Comparison of ENCODE assay signal across 32 cellular contexts in genomic region chr1:24344090-24344742, GRCh38. TPM values are rescaled to one million over a fixed set of nuclear protein-coding genes. Genes with fewer than 3 reads are reported as not detected.
A peak's percentile ranks its signal among the peaks of the same experiment; 100 is the strongest.
DNase-seq lines count a peak whose midpoint lies in the region; ATAC-seq and TF ChIP-seq lines count a peak whose summit lies in the region.
"Had no signal": no experiment of that assay in that cellular context is flagged by ENCODE, and none has a peak within 500 bp of the region (broad histone marks: within the 10 kb centered on the region; RNA-seq: fewer than 3 reads in every experiment).

No MANE protein-coding gene starts in this region.

- no peaks in the 10 kb centered on the region for H3K79me2 ChIP-seq in HCT116 (ENCODE audit: insufficient read depth, low read length)

- DNase-seq in HCT116 (ENCODE audit: low read depth, low spot score) = no peak
- peak; percentile 11 for DNase-seq in RKO (ENCODE audit: low spot score)
- no peak for DNase-seq in foreskin keratinocyte
- DNase-seq in stimulated activated naive B cell treated with anti-CD40 and anti-IgM and Interleukin-4, amounts not matched to agents 10 μg/mL and 1 μg/mL and 100 μg/mL, for 72 hours = no peak
- no peak for DNase-seq in testis
- no peak for DNase-seq in omental fat pad (ENCODE audit: low spot score)
- DNase-seq in activated CD8-positive, alpha-beta memory T cell treated with anti-CD3 and anti-CD28 coated beads for 24 hours = no peak
- DNase-seq: activated CD4-positive, alpha-beta T cell treated with anti-CD3 and anti-CD28 coated beads for 36 hours; activated CD8-positive, alpha-beta T cell treated with anti-CD3 and anti-CD28 coated beads for 36 hours; activated effector memory CD4-positive, alpha-beta T cell treated with Interleukin-2 at 50 U/mL for 16 hours; activated naive CD8-positive, alpha-beta T cell treated with anti-CD3 and anti-CD28 coated beads for 36 hours; activated T-cell treated with anti-CD3 and anti-CD28 coated beads for 4 hours; colonic mucosa; DMS53; effector CD4-positive, alpha-beta T cell; GDM1; immature natural killer cell; KBM-7; left colon; NCI-H1930; NCI-H2227 treated with DMSO at 0.1 percent for 48 hours; ovary; PC-3; retina; SHP77 treated with DMSO at 0.1 percent for 48 hours; stimulated activated CD4-positive, alpha-beta T cell treated with anti-CD3 and anti-CD28 coated beads, Interleukin-1b, Interleukin-23, amount 100 ng/mL, for 48 hours had no signal

- no peak for TF ChIP-seq CTCF in HCT116 (IDR thresholded peaks at IDR 0.05 in 2 of 3, conservative IDR thresholded peaks at IDR 0.05 in 1 of 3; ENCODE audit: borderline replicate concordance in 1 of 3, insufficient read depth in 1 of 3, low read depth in 2 of 3, low read length in 2 of 3)
- TF ChIP-seq CTCF in foreskin keratinocyte (conservative IDR thresholded peaks at IDR 0.05) = peak; percentile 7
- no peak for TF ChIP-seq CTCF in testis (IDR thresholded peaks at IDR 0.05)
- no peak for TF ChIP-seq CTCF in omental fat pad (IDR thresholded peaks at IDR 0.05)

- ATAC-seq in HCT116 = 0 out of 2 replicates have a peak, but pooled peaks have one; percentile 28
- no peak for ATAC-seq in foreskin keratinocyte
- ATAC-seq in stimulated activated naive B cell treated with anti-CD40 and anti-IgM and Interleukin-4, amounts not matched to agents 10 μg/mL and 1 μg/mL and 100 μg/mL, for 72 hours (replicated peaks) = peak; percentile 23 to 38
- no peak for ATAC-seq in omental fat pad (ENCODE audit: low FRiP score)
- ATAC-seq: activated CD4-positive, alpha-beta T cell treated with anti-CD3 and anti-CD28 coated beads for 36 hours; activated CD8-positive, alpha-beta T cell treated with anti-CD3 and anti-CD28 coated beads for 36 hours; PC-3 had no signal

- 74 to 91% methylated on average over 6 to 7 of the region's 8 CpGs for WGBS in testis, 2 donors

- intact Hi-C loops in HCT116 (cut with micrococcal nuclease) (no loop called here), testis (cut with DNase I; ENCODE audit: low total_unique reads) (no loop called here)

- H3K9me2 ChIP-seq in HCT116 (ENCODE audit: insufficient read depth) = no peaks in the 10 kb centered on the region

- no peak overlapping the region for H3K4me3 ChIP-seq in HCT116 (replicated peaks in 1 of 2; ENCODE audit: low read depth in 1 of 2, low read length in 2 of 2)
- H3K4me3 ChIP-seq in testis = no peak overlapping the region
- H3K4me3 ChIP-seq: ascending aorta; BLaER1 treated with 17β-estradiol and CSF1 and Interleukin-3, amounts not matched to agents 10 nM and 100 nM; colonic mucosa; ovary; tibial nerve had no signal

- H3K4me1 Mint-ChIP-seq in stimulated activated naive B cell treated with anti-CD40 and anti-IgM and Interleukin-4, amounts not matched to agents 10 μg/mL and 1 μg/mL and 100 μg/mL, for 72 hours = peaks cover 0 to 2% of the 10 kb centered on the region in 2 donors
- H3K4me1 Mint-ChIP-seq: activated naive CD8-positive, alpha-beta T cell treated with anti-CD3 and anti-CD28 coated beads for 36 hours; immature natural killer cell had no signal

- no peaks in the 10 kb centered on the region for H3K36me3 Mint-ChIP-seq in stimulated activated naive B cell treated with anti-CD40 and anti-IgM and Interleukin-4, amounts not matched to agents 10 μg/mL and 1 μg/mL and 100 μg/mL, for 72 hours
- H3K36me3 Mint-ChIP-seq: activated naive CD8-positive, alpha-beta T cell treated with anti-CD3 and anti-CD28 coated beads for 36 hours; immature natural killer cell; natural killer cell treated with Interleukin-12 subunit alpha and Interleukin-12 subunit beta and Interleukin-15 and Interleukin-18, amount 100 ng/mL, for 72 hours had no signal

- POLR2A ChIA-PET in HCT116 (lab: Charles Lee) = no interaction called here

- H3K27ac ChIP-seq in HCT116 (ENCODE audit: low read depth, low read length) = no peak overlapping the region
- no peak overlapping the region for H3K27ac ChIP-seq in foreskin keratinocyte
- H3K27ac ChIP-seq in testis = no peak overlapping the region
- H3K27ac ChIP-seq: ascending aorta; BLaER1 treated with 17β-estradiol and CSF1 and Interleukin-3, amounts not matched to agents 10 nM and 100 nM; colonic mucosa; ovary; tibial nerve had no signal

- H3K9me3 Mint-ChIP-seq in stimulated activated naive B cell treated with anti-CD40 and anti-IgM and Interleukin-4, amounts not matched to agents 10 μg/mL and 1 μg/mL and 100 μg/mL, for 72 hours = no peaks in the 10 kb centered on the region
- H3K9me3 Mint-ChIP-seq: activated CD8-positive, alpha-beta T cell treated with anti-CD3 and anti-CD28 coated beads for 36 hours; activated naive CD8-positive, alpha-beta T cell treated with anti-CD3 and anti-CD28 coated beads for 36 hours; natural killer cell treated with Interleukin-12 subunit alpha and Interleukin-12 subunit beta and Interleukin-15 and Interleukin-18, amount 100 ng/mL, for 72 hours; T-helper 2 cell treated with Interferon-gamma antibody and Interleukin-4, amounts not matched to agents 5 μg/mL and 100 μg/mL, for 36 hours had no signal

- CTCF ChIA-PET in HCT116 (lab: Charles Lee) = no interaction called here

- H3K27ac Mint-ChIP-seq in stimulated activated naive B cell treated with anti-CD40 and anti-IgM and Interleukin-4, amounts not matched to agents 10 μg/mL and 1 μg/mL and 100 μg/mL, for 72 hours = no peak overlapping the region
- H3K27ac Mint-ChIP-seq: activated CD4-positive, alpha-beta T cell treated with anti-CD3 and anti-CD28 coated beads for 36 hours; activated CD8-positive, alpha-beta T cell treated with anti-CD3 and anti-CD28 coated beads for 36 hours; activated naive CD8-positive, alpha-beta T cell treated with anti-CD3 and anti-CD28 coated beads for 36 hours; immature natural killer cell; natural killer cell treated with Interleukin-12 subunit alpha and Interleukin-12 subunit beta and Interleukin-15 and Interleukin-18, amount 100 ng/mL, for 72 hours; T-helper 2 cell treated with Interferon-gamma antibody and Interleukin-4, amounts not matched to agents 5 μg/mL and 100 μg/mL, for 36 hours had no signal

- no peak overlapping the region for H3K4me2 ChIP-seq in HCT116 (ENCODE audit: low read length)
- H3K4me2 ChIP-seq: BLaER1 treated with 17β-estradiol and CSF1 and Interleukin-3, amounts not matched to agents 10 nM and 100 nM had no signal

- H3K27me3 ChIP-seq in HCT116 (ENCODE audit: insufficient read depth, low read length) (peaks cover 12% of the 10 kb centered on the region; the same call in 1 of the 2 replicates), foreskin keratinocyte (no peaks in the 10 kb centered on the region), testis (no peaks in the 10 kb centered on the region)
- H3K27me3 ChIP-seq: ascending aorta; BLaER1 treated with 17β-estradiol and CSF1 and Interleukin-3, amounts not matched to agents 10 nM and 100 nM; colonic mucosa; ovary; tibial nerve had no signal

- RAD21 ChIA-PET in HCT116 (lab: Charles Lee; ENCODE audit: low non-redundant PET in 1 of 2, low total read pairs in 2 of 2, uncharacterized antibody in 2 of 2, unreplicated experiment in 2 of 2) = no interaction called here

- H3K36me3 ChIP-seq in HCT116 (ENCODE audit: control insufficient read depth in 1 of 2, insufficient read depth in 2 of 2, low read length in 2 of 2) (no peaks in the 10 kb centered on the region), testis (ENCODE audit: low read depth, missing control alignments) (no peaks in the 10 kb centered on the region)
- H3K36me3 ChIP-seq: ascending aorta; BLaER1 treated with 17β-estradiol and CSF1 and Interleukin-3, amounts not matched to agents 10 nM and 100 nM; colonic mucosa; ovary; tibial nerve had no signal

- TF ChIP-seq RAD21 in HCT116 (IDR thresholded peaks at IDR 0.05; ENCODE audit: low read depth) = no peak

- H4K20me1 ChIP-seq in HCT116 (ENCODE audit: insufficient read depth) = no peaks in the 10 kb centered on the region

- peaks cover 18 to 56% of the 10 kb centered on the region in 2 donors for H3K27me3 Mint-ChIP-seq in stimulated activated naive B cell treated with anti-CD40 and anti-IgM and Interleukin-4, amounts not matched to agents 10 μg/mL and 1 μg/mL and 100 μg/mL, for 72 hours

- no peak overlapping the region for H3K4me3 Mint-ChIP-seq in stimulated activated naive B cell treated with anti-CD40 and anti-IgM and Interleukin-4, amounts not matched to agents 10 μg/mL and 1 μg/mL and 100 μg/mL, for 72 hours
- H3K4me3 Mint-ChIP-seq: activated CD4-positive, alpha-beta T cell treated with anti-CD3 and anti-CD28 coated beads for 36 hours; activated CD8-positive, alpha-beta T cell treated with anti-CD3 and anti-CD28 coated beads for 36 hours; activated naive CD8-positive, alpha-beta T cell treated with anti-CD3 and anti-CD28 coated beads for 36 hours; immature natural killer cell; natural killer cell treated with Interleukin-12 subunit alpha and Interleukin-12 subunit beta and Interleukin-15 and Interleukin-18, amount 100 ng/mL, for 72 hours; T-helper 2 cell treated with Interferon-gamma antibody and Interleukin-4, amounts not matched to agents 5 μg/mL and 100 μg/mL, for 36 hours had no signal

- BruUV-seq in HCT116 (replicated peaks; lab: Mats Ljungman, UMichigan) = no TSS peak

- H2AFZ ChIP-seq in HCT116 (ENCODE audit: low read depth, low read length, poor library complexity, severe bottlenecking) = no peak overlapping the region

- H3K9me3 ChIP-seq in HCT116 (ENCODE audit: control insufficient read depth in 1 of 2, insufficient read depth in 1 of 2, low read depth in 1 of 2, low read length in 2 of 2) = no peaks in the 10 kb centered on the region
- H3K9me3 ChIP-seq in testis = no peaks in the 10 kb centered on the region
- H3K9me3 ChIP-seq: ascending aorta; BLaER1 treated with 17β-estradiol and CSF1 and Interleukin-3, amounts not matched to agents 10 nM and 100 nM; colonic mucosa; ovary; tibial nerve had no signal

- H3K4me1 ChIP-seq in HCT116 (ENCODE audit: control insufficient read depth in 1 of 2, insufficient read depth in 2 of 2, low read length in 2 of 2) (no peaks in the 10 kb centered on the region), foreskin keratinocyte (no peaks in the 10 kb centered on the region), testis (no peaks in the 10 kb centered on the region)
- H3K4me1 ChIP-seq: ascending aorta, colonic mucosa, tibial nerve had no signal

- no peak overlapping the region for H3K9ac ChIP-seq in HCT116 (ENCODE audit: low read length)
- H3K9ac ChIP-seq: BLaER1 treated with 17β-estradiol and CSF1 and Interleukin-3, amounts not matched to agents 10 nM and 100 nM had no signal

- TF ChIP-seq POLR2A in HCT116 (IDR thresholded peaks at IDR 0.05; ENCODE audit: borderline replicate concordance, extremely low read depth, insufficient read depth, insufficient read length) = no peak
- TF ChIP-seq POLR2A in testis (IDR thresholded peaks at IDR 0.05) = no peak

TF ChIP-seq in HCT116, 20 proteins besides CTCF, POLR2A, EP300 and RAD21 (continues in another document):
- no peak for TF ChIP-seq SP1 (IDR thresholded peaks at IDR 0.05; ENCODE audit: low read depth)

RNA-seq across cellular contexts. Expression of gene GRHL3, which starts 25.1 kb away (rescaled TPM):
- total RNA-seq in HCT116 (2021; ENCODE audit: unreplicated experiment) (1.0 TPM), foreskin keratinocyte (2.2 and 2.5 TPM in 2 replicates), testis (1 to 10 TPM; 2.7 to 3.2 TPM), omental fat pad (1 to 10 TPM in 1 of 4 donors, under 1 TPM in 3; 0.44 to 3.3 (median 0.66) TPM)
- 1.9 and 2.2 TPM in 2 replicates for polyA plus RNA-seq in HCT116 (2012)
- polyA plus RNA-seq in foreskin keratinocyte (1.2 and 1.5 TPM in 2 replicates), testis (ENCODE audit: insufficient read depth, low read depth, low replicate concordance) (9.5 TPM)
- total RNA-seq: activated CD4-positive, alpha-beta T cell treated with anti-CD3 and anti-CD28 coated beads for 36 hours; activated CD8-positive, alpha-beta T cell treated with anti-CD3 and anti-CD28 coated beads for 36 hours; activated naive CD8-positive, alpha-beta T cell treated with anti-CD3 and anti-CD28 coated beads for 36 hours; ascending aorta; lung microvascular endothelial cell; natural killer cell treated with Interleukin-12 subunit alpha and Interleukin-12 subunit beta and Interleukin-15 and Interleukin-18, amount 100 ng/mL, for 72 hours; tibial nerve had no signal
- polyA plus RNA-seq: immature natural killer cell, ovary had no signal

Comparison
In these comparisons a context has a peak if more than half of its experiments do, and no peak if none do; other contexts are left out.
1. ATAC-seq: peak in HCT116 (single experiment) and stimulated activated naive B cell treated with anti-CD40 and anti-IgM and Interleukin-4, amounts not matched to agents 10 μg/mL and 1 μg/mL and 100 μg/mL, for 72 hours (2 of 2); none in foreskin keratinocyte (single experiment) and omental fat pad (single experiment).